Comparison of ENCODE assay signal across 9 cellular contexts in genomic region chr19:41367848-41368301, GRCh38. TPM values are rescaled to one million over a fixed set of nuclear protein-coding genes. Genes with fewer than 3 reads are reported as not detected.
DNase-seq lines count a peak whose midpoint lies in the region; ATAC-seq and TF ChIP-seq lines count a peak whose summit lies in the region.
"Had no signal": no experiment of that assay in that cellular context is flagged by ENCODE, and none has a peak within 500 bp of the region (broad histone marks: within the 10 kb centered on the region; RNA-seq: fewer than 3 reads in every experiment).

No MANE protein-coding gene starts in this region.

- TF ChIP-seq POLR2A in stomach (IDR thresholded peaks at IDR 0.05), result no peak

- H3K27me3 Mint-ChIP-seq in activated T-helper 1 cell treated with anti-CD3 and anti-CD28 coated beads, Interleukin-12 subunit alpha, Interleukin-12 subunit beta, Interleukin-2, Interleukin-4 antibody, amounts not matched to agents 30 ng/mL and 10 ng/mL and 1 ng/mL, durations not matched to agents 14 hours and 24 hours and 36 hours (ENCODE audit: insufficient read depth), result no peaks in the 10 kb centered on the region

- peaks cover 18% of the 10 kb centered on the region for H3K4me1 Mint-ChIP-seq in activated T-helper 1 cell treated with anti-CD3 and anti-CD28 coated beads, Interleukin-12 subunit alpha, Interleukin-12 subunit beta, Interleukin-2, Interleukin-4 antibody, amounts not matched to agents 30 ng/mL and 10 ng/mL and 1 ng/mL, durations not matched to agents 14 hours and 24 hours and 36 hours (ENCODE audit: low read depth)

- TF ChIP-seq EP300 in stomach (IDR thresholded peaks at IDR 0.05), result no peak

- DNase-seq in RKO (ENCODE audit: low spot score), result peak; percentile 76
- DNase-seq in fibroblast of mammary gland (ENCODE audit: low read depth), result peak; percentile 93
- DNase-seq in stomach, result no peak
- DNase-seq in activated naive CD4-positive, alpha-beta T cell treated with anti-CD3 and anti-CD28 coated beads, Interleukin-2, amount 50 U/mL, for 72 hours (ENCODE audit: low spot score in 2 of 2), result no peak
- DNase-seq in aorta, result no peak
- DNase-seq in putamen (ENCODE audit: low spot score), result no peak
- DNase-seq in activated T-helper 1 cell treated with anti-CD3 and anti-CD28 coated beads, Interleukin-12 subunit alpha, Interleukin-12 subunit beta, Interleukin-2, Interleukin-4 antibody, amounts not matched to agents 30 ng/mL and 10 ng/mL and 1 ng/mL, durations not matched to agents 14 hours and 24 hours and 36 hours (ENCODE audit: low spot score), result no peak

- peaks cover 5% of the 10 kb centered on the region in 2 donors for H3K36me3 Mint-ChIP-seq in activated naive CD4-positive, alpha-beta T cell treated with anti-CD3 and anti-CD28 coated beads, Interleukin-2, amount 50 U/mL, for 72 hours
- H3K36me3 Mint-ChIP-seq in activated T-helper 1 cell treated with anti-CD3 and anti-CD28 coated beads, Interleukin-12 subunit alpha, Interleukin-12 subunit beta, Interleukin-2, Interleukin-4 antibody, amounts not matched to agents 30 ng/mL and 10 ng/mL and 1 ng/mL, durations not matched to agents 14 hours and 24 hours and 36 hours (ENCODE audit: low read depth), result peaks cover 3% of the 10 kb centered on the region

- H3K27me3 ChIP-seq in stomach, result no peaks in the 10 kb centered on the region
- H3K27me3 ChIP-seq in aorta (ENCODE audit: control insufficient read depth in 1 of 2, insufficient read depth in 2 of 2, low read length in 1 of 2), result no peaks in the 10 kb centered on the region

- H3K4me3 Mint-ChIP-seq in activated T-helper 1 cell treated with anti-CD3 and anti-CD28 coated beads, Interleukin-12 subunit alpha, Interleukin-12 subunit beta, Interleukin-2, Interleukin-4 antibody, amounts not matched to agents 30 ng/mL and 10 ng/mL and 1 ng/mL, durations not matched to agents 14 hours and 24 hours and 36 hours, result no peak overlapping the region

- H3K36me3 ChIP-seq in stomach (no peaks in the 10 kb centered on the region), aorta (ENCODE audit: control insufficient read depth in 1 of 2, insufficient read depth in 2 of 2, low read length in 1 of 2) (no peaks in the 10 kb centered on the region)

- ATAC-seq in GM19438 (IDR thresholded peaks at IDR 0.05; ENCODE audit: low read depth, unreplicated experiment) (peak; percentile 42), aorta (ENCODE audit: low FRiP score) (no peak)
- no peak for ATAC-seq in activated naive CD4-positive, alpha-beta T cell treated with anti-CD3 and anti-CD28 coated beads, Interleukin-2, amount 50 U/mL, for 72 hours

- WGBS in stomach, 5 donors, result 30 to 46% (median 34%) methylated on average over 6 of the region's 6 CpGs
- 25% methylated on average over 6 of the region's 6 CpGs for WGBS in aorta, 2 donors

- TF ChIP-seq CTCF in fibroblast of mammary gland (conservative IDR thresholded peaks at IDR 0.05; ENCODE audit: control insufficient read depth, insufficient read depth, low read depth, low read length) (no peak), stomach (IDR thresholded peaks at IDR 0.05) (no peak)

- no peak overlapping the region for H3K4me3 ChIP-seq in fibroblast of mammary gland (ENCODE audit: control insufficient read depth, low read depth, low read length)
- H3K4me3 ChIP-seq in stomach, result no peak overlapping the region
- H3K4me3 ChIP-seq in aorta (ENCODE audit: low read length in 2 of 2), result no peak overlapping the region

- peak overlapping the region; percentile 49 to 82 (median 69) for H3K27ac ChIP-seq in stomach
- H3K27ac ChIP-seq in aorta (ENCODE audit: low read depth in 1 of 2, low read length in 2 of 2), result no peak overlapping the region
- H3K27ac ChIP-seq: KMS-11 had no signal

- H3K9me3 ChIP-seq in stomach (no peaks in the 10 kb centered on the region), aorta (ENCODE audit: control insufficient read depth, low read length) (no peaks in the 10 kb centered on the region)

- no peak overlapping the region for H3K27ac Mint-ChIP-seq in activated naive CD4-positive, alpha-beta T cell treated with anti-CD3 and anti-CD28 coated beads, Interleukin-2, amount 50 U/mL, for 72 hours
- H3K27ac Mint-ChIP-seq in activated T-helper 1 cell treated with anti-CD3 and anti-CD28 coated beads, Interleukin-12 subunit alpha, Interleukin-12 subunit beta, Interleukin-2, Interleukin-4 antibody, amounts not matched to agents 30 ng/mL and 10 ng/mL and 1 ng/mL, durations not matched to agents 14 hours and 24 hours and 36 hours, result no peak overlapping the region

- intact Hi-C loops in stomach (cut with DNase I; ENCODE audit: low total_unique reads) (no loop called here), aorta (cut with DNase I) (no loop called here)
- intact Hi-C loops in activated T-helper 1 cell treated with anti-CD3 and anti-CD28 coated beads, Interleukin-12 subunit alpha, Interleukin-12 subunit beta, Interleukin-2, Interleukin-4 antibody, amounts not matched to agents 30 ng/mL and 10 ng/mL and 1 ng/mL, durations not matched to agents 14 hours and 24 hours and 36 hours (cut with micrococcal nuclease), result no loop called here

- H3K4me1 ChIP-seq in stomach (peaks cover 23 to 48% (median 32%) of the 10 kb centered on the region in 4 donors), aorta (ENCODE audit: control insufficient read depth in 1 of 2, insufficient read depth in 2 of 2, low read length in 2 of 2) (no peaks in the 10 kb centered on the region)

- no peaks in the 10 kb centered on the region for H3K9me3 Mint-ChIP-seq in activated naive CD4-positive, alpha-beta T cell treated with anti-CD3 and anti-CD28 coated beads, Interleukin-2, amount 50 U/mL, for 72 hours
- no peaks in the 10 kb centered on the region for H3K9me3 Mint-ChIP-seq in activated T-helper 1 cell treated with anti-CD3 and anti-CD28 coated beads, Interleukin-12 subunit alpha, Interleukin-12 subunit beta, Interleukin-2, Interleukin-4 antibody, amounts not matched to agents 30 ng/mL and 10 ng/mL and 1 ng/mL, durations not matched to agents 14 hours and 24 hours and 36 hours

RNA-seq across cellular contexts. Expression of gene B9D2, which starts 3.9 kb away (rescaled TPM):
- total RNA-seq in stomach (10 to 100 TPM in 1 of 5 donors, 1 to 10 TPM in 2, under 1 TPM in 1, not detected in 1; 0.58 to 20.3 (median 5.3) TPM), aorta (1 to 10 TPM; 4.1 to 5.6 TPM)
- polyA plus RNA-seq in stomach (10 to 100 TPM in 2 of 3 donors, 1 to 10 TPM in 1; 9.2 to 17.4 (median 10.7) TPM), aorta (10 to 100 TPM in 1 of 2 donors, 1 to 10 TPM in 1; 1.6 to 13.5 TPM)
- total RNA-seq in activated naive CD4-positive, alpha-beta T cell treated with anti-CD3 and anti-CD28 coated beads, Interleukin-2, amount 50 U/mL, for 72 hours, result 1 to 10 TPM; 4.7 to 7.8 TPM
- 4.4 and 4.5 TPM in 2 replicates for total RNA-seq in activated T-helper 1 cell treated with anti-CD3 and anti-CD28 coated beads, Interleukin-12 subunit alpha, Interleukin-12 subunit beta, Interleukin-2, Interleukin-4 antibody, amounts not matched to agents 30 ng/mL and 10 ng/mL and 1 ng/mL, durations not matched to agents 14 hours and 24 hours and 36 hours

RNA-seq across cellular contexts. Expression of gene TMEM91, which starts 8.5 kb away (rescaled TPM):
- total RNA-seq in stomach, result 10 to 100 TPM in 2 of 5 donors, 1 to 10 TPM in 3; 2.3 to 76.3 (median 8.2) TPM
- polyA plus RNA-seq in stomach, result 10 to 100 TPM; 14.8 to 33.9 (median 22.4) TPM
- 10 to 100 TPM in 1 of 2 donors, 1 to 10 TPM in 1; 8.2 to 11.0 TPM for total RNA-seq in activated naive CD4-positive, alpha-beta T cell treated with anti-CD3 and anti-CD28 coated beads, Interleukin-2, amount 50 U/mL, for 72 hours
- total RNA-seq in aorta, result 10 to 100 TPM in 1 of 2 donors, 1 to 10 TPM in 1; 9.5 to 28.2 TPM
- 10 to 100 TPM in 1 of 2 donors, 1 to 10 TPM in 1; 8.9 to 55.8 TPM for polyA plus RNA-seq in aorta
- 2.8 and 2.9 TPM in 2 replicates for total RNA-seq in activated T-helper 1 cell treated with anti-CD3 and anti-CD28 coated beads, Interleukin-12 subunit alpha, Interleukin-12 subunit beta, Interleukin-2, Interleukin-4 antibody, amounts not matched to agents 30 ng/mL and 10 ng/mL and 1 ng/mL, durations not matched to agents 14 hours and 24 hours and 36 hours

RNA-seq across cellular contexts. Expression of gene TGFB1, which starts 14.2 kb away (rescaled TPM):
- total RNA-seq in stomach (10 to 100 TPM in 3 of 5 donors, 1 to 10 TPM in 2; 1.3 to 54.3 (median 13.6) TPM), aorta (10 to 100 TPM; 81.6 to 97.5 TPM)
- polyA plus RNA-seq in stomach (10 to 100 TPM; 10.2 to 15.6 (median 15.4) TPM), aorta (10 to 100 TPM; 25.4 to 56.6 TPM)
- total RNA-seq in activated naive CD4-positive, alpha-beta T cell treated with anti-CD3 and anti-CD28 coated beads, Interleukin-2, amount 50 U/mL, for 72 hours, result 100 to 1,000 TPM in 1 of 2 donors, 10 to 100 TPM in 1; 73.4 to 126 TPM
- 108 and 112 TPM in 2 replicates for total RNA-seq in activated T-helper 1 cell treated with anti-CD3 and anti-CD28 coated beads, Interleukin-12 subunit alpha, Interleukin-12 subunit beta, Interleukin-2, Interleukin-4 antibody, amounts not matched to agents 30 ng/mL and 10 ng/mL and 1 ng/mL, durations not matched to agents 14 hours and 24 hours and 36 hours

RNA-seq across cellular contexts. Expression of gene EXOSC5, which starts 29.3 kb away (rescaled TPM):
- total RNA-seq in stomach (100 to 1,000 TPM in 1 of 5 donors, 10 to 100 TPM in 3, 1 to 10 TPM in 1; 4.8 to 131 (median 18.7) TPM), aorta (1 to 10 TPM; 5.5 to 8.7 TPM)
- polyA plus RNA-seq in stomach (10 to 100 TPM; 21.8 to 48.0 (median 26.0) TPM), aorta (10 to 100 TPM in 1 of 2 donors, 1 to 10 TPM in 1; 9.9 to 15.4 TPM)
- total RNA-seq in activated naive CD4-positive, alpha-beta T cell treated with anti-CD3 and anti-CD28 coated beads, Interleukin-2, amount 50 U/mL, for 72 hours, result 10 to 100 TPM; 44.7 to 61.1 TPM
- total RNA-seq in activated T-helper 1 cell treated with anti-CD3 and anti-CD28 coated beads, Interleukin-12 subunit alpha, Interleukin-12 subunit beta, Interleukin-2, Interleukin-4 antibody, amounts not matched to agents 30 ng/mL and 10 ng/mL and 1 ng/mL, durations not matched to agents 14 hours and 24 hours and 36 hours, result 59.3 and 66.6 TPM in 2 replicates

RNA-seq across cellular contexts. Expression of gene BCKDHA, which starts 29.7 kb away (rescaled TPM):
- total RNA-seq in stomach, result 10 to 100 TPM in 4 of 5 donors, 1 to 10 TPM in 1; 1.8 to 55.4 (median 23.0) TPM
- 10 to 100 TPM; 48.7 to 80.6 (median 50.9) TPM for polyA plus RNA-seq in stomach
- total RNA-seq in activated naive CD4-positive, alpha-beta T cell treated with anti-CD3 and anti-CD28 coated beads, Interleukin-2, amount 50 U/mL, for 72 hours, result 10 to 100 TPM; 19.8 to 27.2 TPM
- total RNA-seq in aorta, result 10 to 100 TPM; 11.6 to 15.2 TPM
- 10 to 100 TPM; 11.1 to 50.6 TPM for polyA plus RNA-seq in aorta
- total RNA-seq in activated T-helper 1 cell treated with anti-CD3 and anti-CD28 coated beads, Interleukin-12 subunit alpha, Interleukin-12 subunit beta, Interleukin-2, Interleukin-4 antibody, amounts not matched to agents 30 ng/mL and 10 ng/mL and 1 ng/mL, durations not matched to agents 14 hours and 24 hours and 36 hours, result 14.6 and 22.7 TPM in 2 replicates

Comparison
In these comparisons a context has a peak if more than half of its experiments do, and no peak if none do; other contexts are left out.
1. DNase-seq: peak in RKO (single experiment) and fibroblast of mammary gland (single experiment); none in stomach (single experiment), activated naive CD4-positive, alpha-beta T cell treated with anti-CD3 and anti-CD28 coated beads, Interleukin-2, amount 50 U/mL, for 72 hours (0 of 2), aorta (0 of 2), putamen (single experiment) and activated T-helper 1 cell treated with anti-CD3 and anti-CD28 coated beads, Interleukin-12 subunit alpha, Interleukin-12 subunit beta, Interleukin-2, Interleukin-4 antibody, amounts not matched to agents 30 ng/mL and 10 ng/mL and 1 ng/mL, durations not matched to agents 14 hours and 24 hours and 36 hours (single experiment).
2. H3K27ac ChIP-seq: peak in stomach (5 of 5); none in aorta (0 of 2).